In the genomic region with DNA sequence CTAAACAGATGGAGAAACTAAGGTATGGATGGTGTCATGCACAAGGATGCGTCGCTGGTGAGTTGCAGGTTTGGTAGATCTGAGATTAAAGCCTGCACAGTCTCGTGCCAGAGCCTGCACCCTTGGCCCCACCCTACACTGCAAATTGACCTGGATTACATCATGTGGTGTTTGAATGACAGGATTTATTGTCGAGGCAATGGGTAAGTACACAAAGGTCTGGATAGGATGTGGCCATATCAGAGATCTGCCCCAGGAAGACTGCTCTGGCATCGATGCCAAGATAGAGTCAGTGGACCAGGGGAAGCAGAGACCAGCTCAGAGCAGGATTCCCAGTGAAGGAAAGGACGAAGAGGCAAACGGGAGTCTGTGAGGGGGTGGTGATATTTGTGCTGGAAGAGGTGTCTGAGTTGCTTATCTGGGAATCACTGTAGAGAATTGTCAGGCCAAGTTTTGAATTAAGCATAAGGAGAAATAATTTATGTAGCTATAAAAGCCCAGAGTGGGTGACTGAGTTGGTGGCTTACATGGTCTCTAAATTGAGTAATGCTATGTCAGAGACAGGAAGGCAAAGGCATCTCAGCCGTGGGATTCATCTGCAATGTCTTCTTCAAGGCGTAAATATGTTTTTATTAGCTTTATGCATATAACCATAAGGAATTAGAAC, we compare ENCODE assay signal across 15 cellular contexts.
DNase-seq lines count a peak whose midpoint lies in the region; ATAC-seq lines count a peak whose summit lies in the region.
"Had no signal": no experiment of that assay in that cellular context is flagged by ENCODE, and none has a peak within 500 bp of the region (broad histone marks: within the 10 kb centered on the region; RNA-seq: fewer than 3 reads in every experiment).

No MANE protein-coding gene starts in this region.

- peaks cover 44 to 59% of the 10 kb centered on the region in 2 donors for H3K27me3 Mint-ChIP-seq in effector memory CD8-positive, alpha-beta T cell
- H3K27me3 Mint-ChIP-seq in activated T-helper 1 cell treated with anti-CD3 and anti-CD28 coated beads, Interleukin-12 subunit alpha, Interleukin-12 subunit beta, Interleukin-2, Interleukin-4 antibody, amounts not matched to agents 30 ng/mL and 10 ng/mL and 1 ng/mL, durations not matched to agents 14 hours and 24 hours and 36 hours (ENCODE audit: insufficient read depth) = no peaks in the 10 kb centered on the region

- DNase-seq in DMS153 (lab: John Stamatoyannopoulos, UW) (peak; percentile 80), DMS53 (lab: John Stamatoyannopoulos, UW) (peak; percentile 82), NCI-H69 (lab: John Stamatoyannopoulos, UW) (peak; percentile 3), middle frontal gyrus (ENCODE audit: extremely low spot score, low spot score) (peak; percentile 31)
- DNase-seq in effector memory CD8-positive, alpha-beta T cell = no peak
- DNase-seq in activated T-helper 1 cell treated with anti-CD3 and anti-CD28 coated beads, Interleukin-12 subunit alpha, Interleukin-12 subunit beta, Interleukin-2, Interleukin-4 antibody, amounts not matched to agents 30 ng/mL and 10 ng/mL and 1 ng/mL, durations not matched to agents 14 hours and 24 hours and 36 hours (ENCODE audit: low spot score) = no peak
- DNase-seq: COR-L47; DMS79; H7; KBM-7; NCI-H1048; NCI-H446 treated with DMSO at 0.1 percent for 48 hours; NK-92 treated with Interleukin-12 subunit alpha and Interleukin-12 subunit beta, amount 100 ng/mL, for 24 hours; T-helper 17 cell had no signal

- H3K4me3 Mint-ChIP-seq in effector memory CD8-positive, alpha-beta T cell = no peak overlapping the region
- no peak overlapping the region for H3K4me3 Mint-ChIP-seq in activated T-helper 1 cell treated with anti-CD3 and anti-CD28 coated beads, Interleukin-12 subunit alpha, Interleukin-12 subunit beta, Interleukin-2, Interleukin-4 antibody, amounts not matched to agents 30 ng/mL and 10 ng/mL and 1 ng/mL, durations not matched to agents 14 hours and 24 hours and 36 hours
- H3K4me3 Mint-ChIP-seq: T-helper 17 cell had no signal

- no peaks in the 10 kb centered on the region for H3K4me1 Mint-ChIP-seq in effector memory CD8-positive, alpha-beta T cell (ENCODE audit: low read depth in 2 of 2)
- no peaks in the 10 kb centered on the region for H3K4me1 Mint-ChIP-seq in activated T-helper 1 cell treated with anti-CD3 and anti-CD28 coated beads, Interleukin-12 subunit alpha, Interleukin-12 subunit beta, Interleukin-2, Interleukin-4 antibody, amounts not matched to agents 30 ng/mL and 10 ng/mL and 1 ng/mL, durations not matched to agents 14 hours and 24 hours and 36 hours (ENCODE audit: low read depth)

- H3K36me3 Mint-ChIP-seq in effector memory CD8-positive, alpha-beta T cell (ENCODE audit: insufficient read depth) = no peaks in the 10 kb centered on the region
- H3K36me3 Mint-ChIP-seq in activated T-helper 1 cell treated with anti-CD3 and anti-CD28 coated beads, Interleukin-12 subunit alpha, Interleukin-12 subunit beta, Interleukin-2, Interleukin-4 antibody, amounts not matched to agents 30 ng/mL and 10 ng/mL and 1 ng/mL, durations not matched to agents 14 hours and 24 hours and 36 hours (ENCODE audit: low read depth) = no peaks in the 10 kb centered on the region

- no peak for ATAC-seq in effector memory CD8-positive, alpha-beta T cell (replicated peaks)
- no peak for ATAC-seq in HG03045 (IDR thresholded peaks at IDR 0.05; ENCODE audit: unreplicated experiment)
- ATAC-seq: T-helper 17 cell had no signal

- no peak overlapping the region for H3K27ac Mint-ChIP-seq in effector memory CD8-positive, alpha-beta T cell
- H3K27ac Mint-ChIP-seq in activated T-helper 1 cell treated with anti-CD3 and anti-CD28 coated beads, Interleukin-12 subunit alpha, Interleukin-12 subunit beta, Interleukin-2, Interleukin-4 antibody, amounts not matched to agents 30 ng/mL and 10 ng/mL and 1 ng/mL, durations not matched to agents 14 hours and 24 hours and 36 hours = no peak overlapping the region
- H3K27ac Mint-ChIP-seq: T-helper 17 cell had no signal

- H3K9me3 Mint-ChIP-seq in effector memory CD8-positive, alpha-beta T cell = no peaks in the 10 kb centered on the region
- no peaks in the 10 kb centered on the region for H3K9me3 Mint-ChIP-seq in activated T-helper 1 cell treated with anti-CD3 and anti-CD28 coated beads, Interleukin-12 subunit alpha, Interleukin-12 subunit beta, Interleukin-2, Interleukin-4 antibody, amounts not matched to agents 30 ng/mL and 10 ng/mL and 1 ng/mL, durations not matched to agents 14 hours and 24 hours and 36 hours

- intact Hi-C loops in activated T-helper 1 cell treated with anti-CD3 and anti-CD28 coated beads, Interleukin-12 subunit alpha, Interleukin-12 subunit beta, Interleukin-2, Interleukin-4 antibody, amounts not matched to agents 30 ng/mL and 10 ng/mL and 1 ng/mL, durations not matched to agents 14 hours and 24 hours and 36 hours (cut with micrococcal nuclease) = no loop called here

Comparison
In these comparisons a context has a peak if more than half of its experiments do, and no peak if none do; other contexts are left out.
1. DNase-seq: peak in DMS153 (single experiment), DMS53 (single experiment), NCI-H69 (single experiment) and middle frontal gyrus (single experiment); none in effector memory CD8-positive, alpha-beta T cell (0 of 3) and activated T-helper 1 cell treated with anti-CD3 and anti-CD28 coated beads, Interleukin-12 subunit alpha, Interleukin-12 subunit beta, Interleukin-2, Interleukin-4 antibody, amounts not matched to agents 30 ng/mL and 10 ng/mL and 1 ng/mL, durations not matched to agents 14 hours and 24 hours and 36 hours (single experiment).